Comparison of ENCODE assay signal across 37 cellular contexts in the genomic region with DNA sequence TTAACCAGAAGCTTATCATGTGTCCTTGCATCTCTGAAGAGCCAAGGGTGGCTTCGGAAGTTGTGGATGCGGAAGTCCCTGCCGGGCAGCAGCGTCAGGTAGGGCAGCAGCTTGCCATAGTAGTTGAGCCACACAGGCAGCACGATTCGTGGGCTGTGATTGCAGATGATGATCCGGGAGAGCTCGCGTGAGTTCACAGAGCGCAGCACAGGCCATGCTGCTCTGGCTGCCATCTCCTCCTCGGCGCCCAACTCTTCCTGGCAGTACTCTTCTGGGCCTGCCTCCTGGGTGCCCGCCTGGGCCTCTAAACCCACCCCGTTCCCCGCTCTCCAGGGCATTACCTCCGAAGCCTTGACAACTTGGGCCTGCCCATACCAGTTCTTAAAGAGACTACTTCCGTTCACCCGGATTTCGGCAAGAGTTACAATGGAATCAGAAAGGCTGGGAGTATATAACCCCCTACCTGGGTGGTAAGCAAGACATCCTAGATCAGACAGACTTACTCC. TPM values are rescaled to one million over a fixed set of nuclear protein-coding genes. Genes with fewer than 3 reads are reported as not detected.
"Had no signal": no experiment of that assay in that cellular context is flagged by ENCODE, and none has a peak within 500 bp of the region (broad histone marks: within the 10 kb centered on the region; RNA-seq: fewer than 3 reads in every experiment).

TSS of gene VHLL (minus strand) at position 456 of the 506 bp plus-strand sequence. CDS start at position 338, 118 bp downstream.

- H3K27ac Mint-ChIP-seq: dendritic cell treated with granulocyte-macrophage colony-stimulating factor and Interleukin-4, amounts not matched to agents 40 ng/mL and 50 ng/mL, for 4 days; endodermal cell; memory B cell; mesothelial cell of epicardium; natural killer cell treated with Interleukin-12 subunit alpha and Interleukin-12 subunit beta and Interleukin-15 and Interleukin-18, amount 100 ng/mL, for 72 hours; neural progenitor cell; stimulated activated memory B cell treated with anti-CD40 and anti-IgM and Interleukin-4, amounts not matched to agents 10 μg/mL and 1 μg/mL and 100 μg/mL, for 72 hours; type B pancreatic cell had no signal

- H3K36me3 ChIP-seq: colonic mucosa, left ventricle myocardium inferior, neural progenitor cell had no signal

- ATAC-seq: esophagus mucosa; gastrocnemius medialis; left colon; mucosa of descending colon; psoas muscle; right cardiac atrium; stimulated activated memory B cell treated with anti-CD40 and anti-IgM and Interleukin-4, amounts not matched to agents 10 μg/mL and 1 μg/mL and 100 μg/mL, for 72 hours; stimulated activated naive CD8-positive, alpha-beta T cell treated with anti-CD3 and anti-CD28 coated beads, Interleukin-15, Interleukin-2, amounts not matched to agents 100 U/mL and 50 U/mL, for 24 hours had no signal

- H3K9me3 Mint-ChIP-seq: dendritic cell treated with granulocyte-macrophage colony-stimulating factor and Interleukin-4, amounts not matched to agents 40 ng/mL and 50 ng/mL, for 4 days; endodermal cell; memory B cell; mesothelial cell of epicardium; naive B cell; natural killer cell treated with Interleukin-12 subunit alpha and Interleukin-12 subunit beta and Interleukin-15 and Interleukin-18, amount 100 ng/mL, for 72 hours; neural progenitor cell; stimulated activated memory B cell treated with anti-CD40 and anti-IgM and Interleukin-4, amounts not matched to agents 10 μg/mL and 1 μg/mL and 100 μg/mL, for 72 hours; type B pancreatic cell had no signal

- H3K4me3 Mint-ChIP-seq: dendritic cell treated with granulocyte-macrophage colony-stimulating factor and Interleukin-4, amounts not matched to agents 40 ng/mL and 50 ng/mL, for 4 days; endodermal cell; memory B cell; mesothelial cell of epicardium; naive B cell; natural killer cell treated with Interleukin-12 subunit alpha and Interleukin-12 subunit beta and Interleukin-15 and Interleukin-18, amount 100 ng/mL, for 72 hours; neural progenitor cell; stimulated activated memory B cell treated with anti-CD40 and anti-IgM and Interleukin-4, amounts not matched to agents 10 μg/mL and 1 μg/mL and 100 μg/mL, for 72 hours; type B pancreatic cell had no signal

- H3K36me3 Mint-ChIP-seq: memory B cell; naive B cell; natural killer cell treated with Interleukin-12 subunit alpha and Interleukin-12 subunit beta and Interleukin-15 and Interleukin-18, amount 100 ng/mL, for 72 hours; neural progenitor cell; stimulated activated memory B cell treated with anti-CD40 and anti-IgM and Interleukin-4, amounts not matched to agents 10 μg/mL and 1 μg/mL and 100 μg/mL, for 72 hours; type B pancreatic cell had no signal

- H3K9me3 ChIP-seq: colonic mucosa, gastrocnemius medialis, left ventricle myocardium inferior, mucosa of descending colon, psoas muscle, spleen, testis, tibial artery had no signal

- H3K4me1 ChIP-seq: psoas muscle, testis had no signal

- H3K27me3 ChIP-seq: colonic mucosa, gastrocnemius medialis, hepatocyte, neural progenitor cell, spleen, testis, tibial artery had no signal

- H3K27me3 Mint-ChIP-seq: memory B cell; naive B cell; natural killer cell treated with Interleukin-12 subunit alpha and Interleukin-12 subunit beta and Interleukin-15 and Interleukin-18, amount 100 ng/mL, for 72 hours; stimulated activated memory B cell treated with anti-CD40 and anti-IgM and Interleukin-4, amounts not matched to agents 10 μg/mL and 1 μg/mL and 100 μg/mL, for 72 hours; type B pancreatic cell had no signal

- H3K4me3 ChIP-seq: colonic mucosa, gastrocnemius medialis, hepatocyte, left ventricle myocardium inferior, lung, mucosa of descending colon, neural progenitor cell, psoas muscle, skin epidermis, spleen, testis, tibial artery had no signal

- DNase-seq: colonic mucosa; effector CD8-positive, alpha-beta T cell; endodermal cell; foreskin fibroblast; gastrocnemius medialis; head of caudate nucleus; kidney glomerular epithelial cell; left colon; left ventricle myocardium inferior; mucosa of descending colon; naive B cell; nucleus accumbens; psoas muscle; right cardiac atrium; spleen; stimulated activated CD4-positive, alpha-beta T cell treated with anti-CD3 and anti-CD28 coated beads, Interleukin-4, amount 100 ng/mL, for 4 hours; stimulated activated naive CD8-positive, alpha-beta T cell treated with anti-CD3 and anti-CD28 coated beads, Interleukin-15, Interleukin-2, amounts not matched to agents 100 U/mL and 50 U/mL, for 24 hours; substantia nigra; testis; tibial artery had no signal

- H3K27ac ChIP-seq: colonic mucosa, epithelial cell of prostate, gastrocnemius medialis, hepatocyte, left ventricle myocardium inferior, neural progenitor cell, psoas muscle, skin epidermis, spleen, testis, tibial artery had no signal

RNA-seq across cellular contexts. Expression of gene VHLL, which starts in this region (rescaled TPM):
- total RNA-seq: chondrocyte; colonic mucosa; endodermal cell; esophagus mucosa; gastrocnemius medialis; glomerular endothelial cell; hepatocyte; left colon; left ventricle myocardium inferior; lung; mesothelial cell of epicardium; mucosa of descending colon; natural killer cell treated with Interleukin-12 subunit alpha and Interleukin-12 subunit beta and Interleukin-15 and Interleukin-18, amount 100 ng/mL, for 72 hours; osteocyte; psoas muscle; renal cortical epithelial cell; right cardiac atrium; spleen; urinary bladder had no signal
